Comparison of ENCODE assay signal across 22 cellular contexts in the genomic region with DNA sequence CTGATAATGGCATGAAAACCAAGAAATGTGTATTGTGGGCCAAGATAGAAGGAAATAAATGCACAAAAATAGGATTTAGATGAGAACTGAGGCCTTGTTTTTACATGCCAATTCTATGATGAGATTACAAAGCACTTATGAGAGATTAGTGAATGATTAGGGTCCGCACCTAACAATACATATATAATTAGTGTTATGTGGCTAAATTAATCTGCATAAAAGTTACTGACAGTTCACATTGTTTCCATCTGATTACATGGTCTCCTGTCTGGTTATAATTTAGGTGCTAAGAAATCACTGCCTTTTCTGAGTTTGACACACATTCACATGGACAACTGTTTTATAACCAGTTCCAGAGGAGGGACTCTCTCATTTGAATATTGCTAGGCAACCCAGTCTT.
A peak's percentile ranks its signal among the peaks of the same experiment; 100 is the strongest.
DNase-seq lines count a peak whose midpoint lies in the region; ATAC-seq and TF ChIP-seq lines count a peak whose summit lies in the region.
"Had no signal": no experiment of that assay in that cellular context is flagged by ENCODE, and none has a peak within 500 bp of the region (broad histone marks: within the 10 kb centered on the region; RNA-seq: fewer than 3 reads in every experiment).

No MANE protein-coding gene starts in this region.

- H3K4me3 Mint-ChIP-seq in progenitor cell of endocrine pancreas (ENCODE audit: low read depth): no peak overlapping the region
- H3K4me3 Mint-ChIP-seq: GM23338, H9, HFFc6 had no signal

- H3K4me1 Mint-ChIP-seq in progenitor cell of endocrine pancreas (ENCODE audit: low read depth): peaks cover 7% of the 10 kb centered on the region
- H3K4me1 Mint-ChIP-seq: H9 had no signal

- H3K27me3 Mint-ChIP-seq in progenitor cell of endocrine pancreas: no peaks in the 10 kb centered on the region

- H3K36me3 Mint-ChIP-seq in progenitor cell of endocrine pancreas (ENCODE audit: insufficient read depth): peaks cover 2% of the 10 kb centered on the region

- no peak overlapping the region for H3K27ac Mint-ChIP-seq in progenitor cell of endocrine pancreas
- H3K27ac Mint-ChIP-seq: GM23338, H9, HFFc6 had no signal

- peaks cover 3% of the 10 kb centered on the region for H3K9me3 Mint-ChIP-seq in progenitor cell of endocrine pancreas (ENCODE audit: low read depth)
- H3K9me3 Mint-ChIP-seq: GM23338, H9, HFFc6 had no signal

- no peak for TF ChIP-seq CTCF in progenitor cell of endocrine pancreas (IDR thresholded peaks at IDR 0.05; ENCODE audit: unreplicated experiment)

- DNase-seq in NCI-H2081 (lab: John Stamatoyannopoulos, UW) (peak; percentile 8 to 67), NCI-H2081 treated with DMSO at 0.1 percent for 48 hours (lab: John Stamatoyannopoulos, UW) (no peak), NCI-H526 (lab: John Stamatoyannopoulos, UW) (peak; percentile 69 to 84), occipital lobe (lab: John Stamatoyannopoulos, UW) (no peak), progenitor cell of endocrine pancreas (ENCODE audit: low spot score, unreplicated experiment) (no peak)
- no peak for DNase-seq in stimulated activated CD4-positive, alpha-beta T cell treated with anti-CD3 and anti-CD28 coated beads, Interleukin-4, amount 100 ng/mL, for 4 hours
- DNase-seq: 8988T; H9; HFFc6; KBM-7; MV-4-11; NCI-H1417 treated with DMSO at 0.1 percent for 48 hours; NCI-H1694 treated with DMSO at 0.1 percent for 48 hours; NCI-H446; NCI-H748 treated with DMSO at 0.1 percent for 48 hours; NK-92 treated with Interleukin-12 subunit alpha and Interleukin-12 subunit beta, amount 100 ng/mL, for 24 hours; PC-3 had no signal

- peak overlapping the region; percentile 54 for H3K27ac ChIP-seq in cingulate gyrus (ENCODE audit: low read depth, low read length)
- H3K27ac ChIP-seq: SJSA1 had no signal

- ATAC-seq in GM19452 (IDR thresholded peaks at IDR 0.05; ENCODE audit: unreplicated experiment): no peak
- ATAC-seq: GM23338, PC-3, Right ventricle myocardium inferior had no signal

Comparison
In these comparisons a context has a peak if more than half of its experiments do, and no peak if none do; other contexts are left out.
1. DNase-seq: peak in NCI-H2081 (2 of 2) and NCI-H526 (2 of 2); none in NCI-H2081 treated with DMSO at 0.1 percent for 48 hours (single experiment), occipital lobe (single experiment), stimulated activated CD4-positive, alpha-beta T cell treated with anti-CD3 and anti-CD28 coated beads, Interleukin-4, amount 100 ng/mL, for 4 hours (0 of 2) and progenitor cell of endocrine pancreas (single experiment).